In genomic region chr7:30473903-30474302, GRCh38 we compare ENCODE assay signal across 15 cellular contexts. TPM values are rescaled to one million over a fixed set of nuclear protein-coding genes. Genes with fewer than 3 reads are reported as not detected.
A peak's percentile ranks its signal among the peaks of the same experiment; 100 is the strongest.
DNase-seq lines count a peak whose midpoint lies in the region; ATAC-seq lines count a peak whose summit lies in the region.
"Had no signal": no experiment of that assay in that cellular context is flagged by ENCODE, and none has a peak within 500 bp of the region (broad histone marks: within the 10 kb centered on the region; RNA-seq: fewer than 3 reads in every experiment).

No MANE protein-coding gene starts in this region.

- no peaks in the 10 kb centered on the region for H3K9me3 Mint-ChIP-seq in CD8-positive, alpha-beta memory T cell
- no peaks in the 10 kb centered on the region for H3K9me3 Mint-ChIP-seq in dendritic cell treated with granulocyte-macrophage colony-stimulating factor and Interleukin-4, amounts not matched to agents 40 ng/mL and 50 ng/mL, for 4 days
- H3K9me3 Mint-ChIP-seq: activated naive CD4-positive, alpha-beta T cell treated with anti-CD3 and anti-CD28 coated beads for 36 hours had no signal

- DNase-seq in CD8-positive, alpha-beta memory T cell: no peak
- DNase-seq in C1 segment of cervical spinal cord (lab: John Stamatoyannopoulos, UW): no peak
- no peak for DNase-seq in NCI-H1092 (lab: John Stamatoyannopoulos, UW)
- DNase-seq: activated CD4-positive, alpha-beta T cell treated with anti-CD3 and anti-CD28 coated beads for 48 hours; activated CD8-positive, alpha-beta memory T cell treated with anti-CD3 and anti-CD28 coated beads, Interleukin-2, amount 50 U/mL, for 48 hours; activated naive CD4-positive, alpha-beta T cell treated with anti-CD3 and anti-CD28 coated beads for 36 hours; GF-D8; NCI-H187 treated with DMSO at 0.1 percent for 48 hours; SJCRH30 had no signal

- peak overlapping the region; percentile 94 for H3K27ac ChIP-seq in ACC112 (ENCODE audit: low read depth, low read length)
- H3K27ac ChIP-seq in CD8-positive, alpha-beta memory T cell (ENCODE audit: low read depth, low read length): no peak overlapping the region
- peak overlapping the region; percentile 58 for H3K27ac ChIP-seq in skeletal muscle tissue (ENCODE audit: low read depth, low read length)
- H3K27ac ChIP-seq: epithelial cell of prostate, SJCRH30 had no signal

- H3K27ac Mint-ChIP-seq in CD8-positive, alpha-beta memory T cell: peak overlapping the region in 6 of 8 donors; percentile 4 to 63 (median 57)
- H3K27ac Mint-ChIP-seq in dendritic cell treated with granulocyte-macrophage colony-stimulating factor and Interleukin-4, amounts not matched to agents 40 ng/mL and 50 ng/mL, for 4 days: peak overlapping the region; percentile 80
- H3K27ac Mint-ChIP-seq: activated naive CD4-positive, alpha-beta T cell treated with anti-CD3 and anti-CD28 coated beads for 36 hours had no signal

- H3K27me3 ChIP-seq in ACC112 (ENCODE audit: insufficient read depth, low read length) (no peaks in the 10 kb centered on the region), skeletal muscle tissue (ENCODE audit: control insufficient read depth in 3 of 3, insufficient read depth in 3 of 3, low read length in 3 of 3) (no peaks in the 10 kb centered on the region)
- no peaks in the 10 kb centered on the region for H3K27me3 ChIP-seq in CD8-positive, alpha-beta memory T cell (ENCODE audit: insufficient read depth, low read length, poor library complexity, severe bottlenecking)
- H3K27me3 ChIP-seq: SJCRH30 had no signal

- no peak overlapping the region for H3K4me3 ChIP-seq in ACC112 (ENCODE audit: low read depth, low read length)
- H3K4me3 ChIP-seq in CD8-positive, alpha-beta memory T cell (ENCODE audit: low read length): no peak overlapping the region
- H3K4me3 ChIP-seq in skeletal muscle tissue (ENCODE audit: low read length in 3 of 3): no peak overlapping the region
- H3K4me3 ChIP-seq: SJCRH30 had no signal

- peaks cover 77 to 89% (median 88%) of the 10 kb centered on the region in 3 donors for H3K4me1 Mint-ChIP-seq in CD8-positive, alpha-beta memory T cell
- peaks cover 85% of the 10 kb centered on the region for H3K4me1 Mint-ChIP-seq in dendritic cell treated with granulocyte-macrophage colony-stimulating factor and Interleukin-4, amounts not matched to agents 40 ng/mL and 50 ng/mL, for 4 days (ENCODE audit: low read depth)

- no peak overlapping the region for H2AFZ ChIP-seq in ACC112 (ENCODE audit: low read length, unreplicated experiment)

- H3K9ac ChIP-seq in skeletal muscle tissue (ENCODE audit: low read depth in 1 of 3, low read length in 3 of 3): no peak overlapping the region

- peak overlapping the region in 1 of 7 donors; percentile 14 for H3K4me3 Mint-ChIP-seq in CD8-positive, alpha-beta memory T cell
- peak overlapping the region; percentile 61 for H3K4me3 Mint-ChIP-seq in dendritic cell treated with granulocyte-macrophage colony-stimulating factor and Interleukin-4, amounts not matched to agents 40 ng/mL and 50 ng/mL, for 4 days
- H3K4me3 Mint-ChIP-seq: activated naive CD4-positive, alpha-beta T cell treated with anti-CD3 and anti-CD28 coated beads for 36 hours had no signal

- H3K4me1 ChIP-seq in ACC112 (ENCODE audit: control insufficient read depth, insufficient read depth, low read length, unreplicated experiment): peaks cover 83% of the 10 kb centered on the region
- peaks cover 42% of the 10 kb centered on the region for H3K4me1 ChIP-seq in CD8-positive, alpha-beta memory T cell (ENCODE audit: insufficient read depth, low read length)
- peaks cover 67 to 84% (median 72%) of the 10 kb centered on the region in 3 donors for H3K4me1 ChIP-seq in skeletal muscle tissue (ENCODE audit: control insufficient read depth in 3 of 3, insufficient read depth in 3 of 3, low read length in 3 of 3)
- H3K4me1 ChIP-seq: SJCRH30 had no signal

- CTCF ChIA-PET in CD8-positive, alpha-beta memory T cell (lab: Charles Lee): no interaction called here

- intact Hi-C loops in dendritic cell treated with granulocyte-macrophage colony-stimulating factor and Interleukin-4, amounts not matched to agents 40 ng/mL and 50 ng/mL, for 4 days (cut with micrococcal nuclease): no loop called here

- H3K36me3 ChIP-seq in ACC112 (ENCODE audit: insufficient read depth, low read length): no peaks in the 10 kb centered on the region
- H3K36me3 ChIP-seq in CD8-positive, alpha-beta memory T cell (ENCODE audit: insufficient read depth, low read length): no peaks in the 10 kb centered on the region
- H3K36me3 ChIP-seq in skeletal muscle tissue (ENCODE audit: control insufficient read depth in 3 of 3, insufficient read depth in 3 of 3, low read length in 3 of 3): no peaks in the 10 kb centered on the region
- H3K36me3 ChIP-seq: SJCRH30 had no signal

- peaks cover 0 to 25% (median 6%) of the 10 kb centered on the region in 3 donors for H3K36me3 Mint-ChIP-seq in CD8-positive, alpha-beta memory T cell
- peaks cover 83% of the 10 kb centered on the region for H3K36me3 Mint-ChIP-seq in dendritic cell treated with granulocyte-macrophage colony-stimulating factor and Interleukin-4, amounts not matched to agents 40 ng/mL and 50 ng/mL, for 4 days (ENCODE audit: low read depth)

- POLR2A ChIA-PET in CD8-positive, alpha-beta memory T cell (lab: Charles Lee): no interaction called here

- peaks cover 56% of the 10 kb centered on the region for H3K79me2 ChIP-seq in ACC112 (ENCODE audit: control insufficient read depth, insufficient read depth, low read length, unreplicated experiment)

- no peaks in the 10 kb centered on the region for H3K9me3 ChIP-seq in CD8-positive, alpha-beta memory T cell (ENCODE audit: low read length)
- no peaks in the 10 kb centered on the region for H3K9me3 ChIP-seq in skeletal muscle tissue (ENCODE audit: control insufficient read depth in 3 of 3, low read length in 3 of 3)
- H3K9me3 ChIP-seq: SJCRH30 had no signal

- ATAC-seq in HG03432 (IDR thresholded peaks at IDR 0.05; ENCODE audit: unreplicated experiment): no peak
- no peak for ATAC-seq in HG03108 (IDR thresholded peaks at IDR 0.05; ENCODE audit: unreplicated experiment)

- H3K27me3 Mint-ChIP-seq in CD8-positive, alpha-beta memory T cell: no peaks in the 10 kb centered on the region
- H3K27me3 Mint-ChIP-seq in dendritic cell treated with granulocyte-macrophage colony-stimulating factor and Interleukin-4, amounts not matched to agents 40 ng/mL and 50 ng/mL, for 4 days: no peaks in the 10 kb centered on the region

RNA-seq across cellular contexts. Expression of gene NOD1, which starts 4.7 kb away (rescaled TPM):
- total RNA-seq in CD8-positive, alpha-beta memory T cell: 1 to 10 TPM; 8.4 to 8.8 TPM
- polyA plus RNA-seq in CD8-positive, alpha-beta memory T cell: 8.8 TPM
- 13.0 TPM for total RNA-seq in skeletal muscle tissue

RNA-seq across cellular contexts. Expression of gene GGCT, which starts 30.7 kb away (rescaled TPM):
- total RNA-seq in CD8-positive, alpha-beta memory T cell: 10 to 100 TPM; 69.3 to 73.1 TPM
- polyA plus RNA-seq in CD8-positive, alpha-beta memory T cell: 25.1 TPM
- 12.5 TPM for total RNA-seq in skeletal muscle tissue
